In genomic region chr20:37223053-37223452, GRCh38 we compare ENCODE assay signal across 9 cellular contexts. TPM values are rescaled to one million over a fixed set of nuclear protein-coding genes. Genes with fewer than 3 reads are reported as not detected.
DNase-seq lines count a peak whose midpoint lies in the region; TF ChIP-seq lines count a peak whose summit lies in the region.
"Had no signal": no experiment of that assay in that cellular context is flagged by ENCODE, and none has a peak within 500 bp of the region (broad histone marks: within the 10 kb centered on the region; RNA-seq: fewer than 3 reads in every experiment).

No MANE protein-coding gene starts in this region.

- peak; percentile 31 for DNase-seq in GM12865 (ENCODE audit: low read depth)
- peak; percentile 94 to 97 for DNase-seq in NOMO-1 (lab: John Stamatoyannopoulos, UW; ENCODE audit: unreplicated experiment in 2 of 2)
- peak; percentile 16 for DNase-seq in dermis blood vessel endothelial cell
- peak; percentile 82 for DNase-seq in non-pigmented ciliary epithelial cell (ENCODE audit: low read depth)
- no peak for DNase-seq in retina
- DNase-seq in NCI-H510A treated with DMSO at 0.1 percent for 48 hours (lab: John Stamatoyannopoulos, UW) = no peak
- no peak for DNase-seq in glutamatergic neuron
- DNase-seq in NK-92 (lab: John Stamatoyannopoulos, UW; ENCODE audit: unreplicated experiment) = no peak

- peaks cover 9% of the 10 kb centered on the region for H3K4me1 Mint-ChIP-seq in glutamatergic neuron (ENCODE audit: low read depth, unreplicated experiment)

- H3K4me3 Mint-ChIP-seq in glutamatergic neuron (ENCODE audit: unreplicated experiment) = no peak overlapping the region

- H3K9me3 Mint-ChIP-seq in glutamatergic neuron (ENCODE audit: unreplicated experiment) = peaks cover 1% of the 10 kb centered on the region

- peaks cover 5% of the 10 kb centered on the region for H3K36me3 Mint-ChIP-seq in glutamatergic neuron (ENCODE audit: unreplicated experiment)

- H3K4me3 ChIP-seq in GM12865 (ENCODE audit: low read depth, low read length) = no peak overlapping the region
- H3K4me3 ChIP-seq: HAP-1 had no signal

- no peak overlapping the region for H3K27ac Mint-ChIP-seq in glutamatergic neuron (ENCODE audit: unreplicated experiment)

- TF ChIP-seq CTCF in GM12865 (IDR thresholded peaks at IDR 0.05; ENCODE audit: insufficient read depth, low read depth, low read length, missing control alignments) (no peak), glutamatergic neuron (IDR thresholded peaks at IDR 0.05; ENCODE audit: partially characterized antibody, unreplicated experiment) (no peak)

- H3K27me3 Mint-ChIP-seq in glutamatergic neuron (ENCODE audit: unreplicated experiment) = no peaks in the 10 kb centered on the region

RNA-seq across cellular contexts. Expression of gene GHRH, which starts 38.6 kb away (rescaled TPM):
- total RNA-seq in dermis blood vessel endothelial cell = not detected in 2 replicates
- not detected for total RNA-seq in glutamatergic neuron (ENCODE audit: unreplicated experiment)

RNA-seq across cellular contexts. Expression of gene MROH8, which starts 43.7 kb away (rescaled TPM):
- total RNA-seq in dermis blood vessel endothelial cell (0.74 and 1.5 TPM in 2 replicates), glutamatergic neuron (ENCODE audit: unreplicated experiment) (2.6 TPM)

RNA-seq across cellular contexts. Expression of gene RPN2, which starts 43.9 kb away (rescaled TPM):
- total RNA-seq in dermis blood vessel endothelial cell (247 and 405 TPM in 2 replicates), glutamatergic neuron (ENCODE audit: unreplicated experiment) (156 TPM)

Comparison
In these comparisons a context has a peak if more than half of its experiments do, and no peak if none do; other contexts are left out.
1. DNase-seq: peak in GM12865 (single experiment), NOMO-1 (2 of 2), dermis blood vessel endothelial cell (single experiment) and non-pigmented ciliary epithelial cell (single experiment); none in retina (single experiment), NCI-H510A treated with DMSO at 0.1 percent for 48 hours (single experiment), glutamatergic neuron (single experiment) and NK-92 (single experiment).